In the genomic region with DNA sequence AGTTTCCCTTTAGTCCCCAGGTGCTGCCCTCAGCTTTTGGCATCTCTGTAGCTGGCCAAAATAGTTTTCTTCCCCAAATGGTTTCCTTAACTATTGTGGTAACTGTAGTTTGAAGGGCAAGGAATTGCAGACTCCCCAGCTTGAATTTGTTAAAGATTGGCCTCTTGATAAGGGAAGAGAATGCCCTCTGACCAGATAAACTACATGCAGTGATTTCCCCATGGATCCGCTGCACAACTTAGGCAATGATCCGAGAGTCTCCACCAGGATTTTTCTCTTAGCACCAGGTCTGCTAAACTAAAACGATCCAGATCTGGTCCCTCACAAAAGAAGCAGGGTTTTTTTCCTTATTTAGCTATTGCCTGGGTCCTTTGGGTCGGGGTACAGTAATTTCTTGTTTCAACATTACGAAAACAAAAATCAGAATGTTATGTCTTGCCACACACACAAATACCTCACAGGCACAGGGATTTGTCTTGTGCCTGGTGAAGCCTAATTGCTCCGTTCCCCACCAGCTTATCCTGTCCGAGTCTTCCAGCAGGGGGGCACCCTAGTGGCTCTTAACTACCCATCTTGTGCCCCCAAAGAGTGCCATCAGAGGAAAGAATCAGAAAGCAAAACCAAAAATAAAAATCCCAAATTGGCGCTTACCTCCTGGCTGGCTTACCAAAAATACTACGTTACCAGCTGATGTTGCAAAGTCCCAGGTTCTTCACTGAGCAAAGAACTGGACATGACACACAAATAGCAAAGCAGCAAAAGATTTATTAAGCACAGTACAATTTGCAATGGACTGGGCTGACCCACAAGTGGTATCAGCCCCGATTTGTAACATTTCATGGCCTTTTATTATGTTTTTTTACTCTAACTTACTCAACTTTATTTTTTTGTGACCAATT, we compare ENCODE assay signal across 30 cellular contexts. TPM values are rescaled to one million over a fixed set of nuclear protein-coding genes. Genes with fewer than 3 reads are reported as not detected.
"Had no signal": no experiment of that assay in that cellular context is flagged by ENCODE, and none has a peak within 500 bp of the region (broad histone marks: within the 10 kb centered on the region; RNA-seq: fewer than 3 reads in every experiment).

No MANE protein-coding gene starts in this region.

- H3K9me3 ChIP-seq: gastroesophageal sphincter, prostate gland, right atrium auricular region, suprapubic skin, transverse colon, upper lobe of right lung, uterus had no signal

- H3K4me3 Mint-ChIP-seq: endodermal cell; immature natural killer cell; naive thymus-derived CD4-positive, alpha-beta T cell; nephron; neural progenitor cell; stimulated activated naive B cell treated with anti-CD40 and anti-IgM and Interleukin-4, amounts not matched to agents 10 μg/mL and 1 μg/mL and 100 μg/mL, for 72 hours; stimulated activated naive CD8-positive, alpha-beta T cell treated with anti-CD3 and anti-CD28 coated beads, Interleukin-15, Interleukin-2, amounts not matched to agents 100 ng/mL and 50 ng/mL, for 24 hours had no signal

- H3K36me3 Mint-ChIP-seq: immature natural killer cell; naive thymus-derived CD4-positive, alpha-beta T cell; neural progenitor cell; stimulated activated naive B cell treated with anti-CD40 and anti-IgM and Interleukin-4, amounts not matched to agents 10 μg/mL and 1 μg/mL and 100 μg/mL, for 72 hours had no signal

- H3K4me1 Mint-ChIP-seq: endodermal cell; immature natural killer cell; naive thymus-derived CD4-positive, alpha-beta T cell; nephron; neural progenitor cell; stimulated activated naive B cell treated with anti-CD40 and anti-IgM and Interleukin-4, amounts not matched to agents 10 μg/mL and 1 μg/mL and 100 μg/mL, for 72 hours had no signal

- H3K27ac ChIP-seq: dorsolateral prefrontal cortex, epithelial cell of prostate, gastroesophageal sphincter, heart right ventricle, neural progenitor cell, prostate gland, right atrium auricular region, sigmoid colon, suprapubic skin, transverse colon, upper lobe of right lung, uterus had no signal

- H2AFZ ChIP-seq: neural progenitor cell had no signal

- ATAC-seq: esophagus mucosa; gastroesophageal sphincter; heart right ventricle; naive thymus-derived CD4-positive, alpha-beta T cell; stimulated activated naive B cell treated with anti-CD40 and anti-IgM and Interleukin-4, amounts not matched to agents 10 μg/mL and 1 μg/mL and 100 μg/mL, for 72 hours; upper lobe of right lung had no signal

- H3K4me3 ChIP-seq: dorsolateral prefrontal cortex, gastroesophageal sphincter, heart right ventricle, neural progenitor cell, prostate gland, right atrium auricular region, sigmoid colon, suprapubic skin, transverse colon, upper lobe of right lung, uterus had no signal

- DNase-seq: dorsolateral prefrontal cortex; effector CD4-positive, alpha-beta T cell; endodermal cell; foreskin fibroblast; glutamatergic neuron; heart right ventricle; hypothalamus; immature natural killer cell; islet precursor cell; kidney glomerular epithelial cell; mesendoderm; midbrain; naive thymus-derived CD4-positive, alpha-beta T cell; nucleus accumbens; sigmoid colon; stimulated activated naive B cell treated with anti-CD40 and anti-IgM and Interleukin-4, amounts not matched to agents 10 μg/mL and 1 μg/mL and 100 μg/mL, for 72 hours; transverse colon; upper lobe of right lung; uterus had no signal

- H3K27ac Mint-ChIP-seq: endodermal cell; immature natural killer cell; naive thymus-derived CD4-positive, alpha-beta T cell; nephron; neural progenitor cell; stimulated activated naive B cell treated with anti-CD40 and anti-IgM and Interleukin-4, amounts not matched to agents 10 μg/mL and 1 μg/mL and 100 μg/mL, for 72 hours; stimulated activated naive CD8-positive, alpha-beta T cell treated with anti-CD3 and anti-CD28 coated beads, Interleukin-15, Interleukin-2, amounts not matched to agents 100 ng/mL and 50 ng/mL, for 24 hours had no signal

- H3K4me1 ChIP-seq: gastroesophageal sphincter, heart right ventricle, neural progenitor cell, prostate gland, right atrium auricular region, sigmoid colon, suprapubic skin, transverse colon, upper lobe of right lung, uterus had no signal

- H3K9ac ChIP-seq: neural progenitor cell had no signal

- FAIRE-seq: colon had no signal

- H3K4me2 ChIP-seq: neural progenitor cell had no signal

- H3K27me3 ChIP-seq: gastroesophageal sphincter, heart right ventricle, neural progenitor cell, right atrium auricular region, sigmoid colon, suprapubic skin, transverse colon, upper lobe of right lung, uterus had no signal

- H3K36me3 ChIP-seq: gastroesophageal sphincter, heart right ventricle, neural progenitor cell, prostate gland, right atrium auricular region, sigmoid colon, suprapubic skin, transverse colon, upper lobe of right lung, uterus had no signal

RNA-seq across cellular contexts. Expression of gene STEAP2, which starts 16.4 kb away (rescaled TPM):
- total RNA-seq: osteocyte had no signal
- polyA plus RNA-seq: immature natural killer cell; naive thymus-derived CD4-positive, alpha-beta T cell had no signal

RNA-seq across cellular contexts. Expression of gene STEAP1, which starts 40.9 kb away (rescaled TPM):
- total RNA-seq: osteocyte had no signal
- polyA plus RNA-seq: immature natural killer cell; naive thymus-derived CD4-positive, alpha-beta T cell had no signal

RNA-seq across cellular contexts. Expression of gene CFAP69, which starts 49.8 kb away (rescaled TPM):
- polyA plus RNA-seq: immature natural killer cell; naive thymus-derived CD4-positive, alpha-beta T cell had no signal
